9 cellular contexts compared by ENCODE assay signal in genomic region chr20:17972121-17972520, GRCh38. TPM values are rescaled to one million over a fixed set of nuclear protein-coding genes. Genes with fewer than 3 reads are reported as not detected.
DNase-seq lines count a peak whose midpoint lies in the region; ATAC-seq, FAIRE-seq and TF ChIP-seq lines count a peak whose summit lies in the region.
"Had no signal": no experiment of that assay in that cellular context is flagged by ENCODE, and none has a peak within 500 bp of the region (broad histone marks: within the 10 kb centered on the region; RNA-seq: fewer than 3 reads in every experiment).

No MANE protein-coding gene starts in this region.

- H3K27me3 Mint-ChIP-seq in activated naive CD4-positive, alpha-beta T cell treated with anti-CD3 and anti-CD28 coated beads, Interleukin-2, amount 10 ng/mL, durations not matched to agents 7 days and 5 days, result peaks cover 5% of the 10 kb centered on the region
- H3K27me3 Mint-ChIP-seq in activated CD8-positive, alpha-beta T cell treated with anti-CD3 and anti-CD28 coated beads for 36 hours, result no peaks in the 10 kb centered on the region

- peaks cover 19% of the 10 kb centered on the region for H3K36me3 ChIP-seq in iPS-18a (ENCODE audit: control insufficient read depth, low read depth, low read length)
- peaks cover 0 to 15% (median 12%) of the 10 kb centered on the region in 3 donors for H3K36me3 ChIP-seq in tibial artery

- peaks cover 7% of the 10 kb centered on the region for H3K4me1 ChIP-seq in iPS-18a (ENCODE audit: control insufficient read depth, low read depth, low read length)
- peaks cover 0 to 63% (median 26%) of the 10 kb centered on the region in 4 donors for H3K4me1 ChIP-seq in tibial artery

- H3K4me3 ChIP-seq in iPS-18a (ENCODE audit: low read length), result peak overlapping the region; percentile 97
- H3K4me3 ChIP-seq in tibial artery, result peak overlapping the region; percentile 67 to 89

- intact Hi-C loops in activated CD8-positive, alpha-beta T cell treated with anti-CD3 and anti-CD28 coated beads for 36 hours (cut with micrococcal nuclease), result no loop called here
- intact Hi-C loops in tibial artery (cut with DNase I; ENCODE audit: low total_unique reads), result no loop called here

- ATAC-seq in activated CD8-positive, alpha-beta T cell treated with anti-CD3 and anti-CD28 coated beads for 36 hours, result no peak

- H3K9ac ChIP-seq in iPS-18a (ENCODE audit: low read length), result peak overlapping the region; percentile 99

- no peak for TF ChIP-seq CTCF in activated CD8-positive, alpha-beta T cell treated with anti-CD3 and anti-CD28 coated beads for 36 hours (IDR thresholded peaks at IDR 0.05)
- TF ChIP-seq CTCF in tibial artery (IDR thresholded peaks at IDR 0.05), result no peak

- H3K27ac ChIP-seq in iPS-18a (ENCODE audit: low read length) (no peak overlapping the region), tibial artery (peak overlapping the region; percentile 88 to 93)

- TF ChIP-seq POLR2A in GM12891 (IDR thresholded peaks at IDR 0.05; ENCODE audit: low read depth, low read length), result no peak

- peak overlapping the region; percentile 75 for H3K27ac Mint-ChIP-seq in activated naive CD4-positive, alpha-beta T cell treated with anti-CD3 and anti-CD28 coated beads, Interleukin-2, amount 10 ng/mL, durations not matched to agents 7 days and 5 days
- no peak overlapping the region for H3K27ac Mint-ChIP-seq in activated CD8-positive, alpha-beta T cell treated with anti-CD3 and anti-CD28 coated beads for 36 hours

- H3K27me3 ChIP-seq in iPS-18a (ENCODE audit: control insufficient read depth, insufficient read depth, low read length) (no peaks in the 10 kb centered on the region), tibial artery (no peaks in the 10 kb centered on the region)

- POLR2A ChIA-PET in activated CD8-positive, alpha-beta T cell treated with anti-CD3 and anti-CD28 coated beads for 36 hours (lab: Charles Lee), result no interaction called here

- H3K4me3 Mint-ChIP-seq in activated naive CD4-positive, alpha-beta T cell treated with anti-CD3 and anti-CD28 coated beads, Interleukin-2, amount 10 ng/mL, durations not matched to agents 7 days and 5 days, result peak overlapping the region; percentile 100
- H3K4me3 Mint-ChIP-seq in activated CD8-positive, alpha-beta T cell treated with anti-CD3 and anti-CD28 coated beads for 36 hours, result peak overlapping the region; percentile 92

- no peaks in the 10 kb centered on the region for H3K9me3 Mint-ChIP-seq in activated naive CD4-positive, alpha-beta T cell treated with anti-CD3 and anti-CD28 coated beads, Interleukin-2, amount 10 ng/mL, durations not matched to agents 7 days and 5 days
- no peaks in the 10 kb centered on the region for H3K9me3 Mint-ChIP-seq in activated CD8-positive, alpha-beta T cell treated with anti-CD3 and anti-CD28 coated beads for 36 hours

- peaks cover 62% of the 10 kb centered on the region for H3K36me3 Mint-ChIP-seq in activated naive CD4-positive, alpha-beta T cell treated with anti-CD3 and anti-CD28 coated beads, Interleukin-2, amount 10 ng/mL, durations not matched to agents 7 days and 5 days
- H3K36me3 Mint-ChIP-seq in activated CD8-positive, alpha-beta T cell treated with anti-CD3 and anti-CD28 coated beads for 36 hours (ENCODE audit: low read depth), result peaks cover 65% of the 10 kb centered on the region

- no peak for DNase-seq in activated naive CD4-positive, alpha-beta T cell treated with anti-CD3 and anti-CD28 coated beads, Interleukin-2, amount 10 ng/mL, durations not matched to agents 7 days and 5 days
- no peak for DNase-seq in activated naive CD4-positive, alpha-beta T cell (lab: John Stamatoyannopoulos, UW)
- no peak for DNase-seq in activated CD8-positive, alpha-beta T cell treated with anti-CD3 and anti-CD28 coated beads for 36 hours
- DNase-seq in tibial artery (no peak), GM12891 (ENCODE audit: insufficient read length, low spot score) (no peak), A172 (ENCODE audit: low spot score) (no peak)
- DNase-seq in stimulated activated CD4-positive, alpha-beta T cell treated with anti-CD3 and anti-CD28 coated beads, Interleukin-4, amount 100 ng/mL, for 4 hours, result no peak
- DNase-seq: NCI-H1417 treated with DMSO at 0.1 percent for 48 hours had no signal

- FAIRE-seq in GM12891 (lab: Jason Lieb, UNC), result no peak

- H3K9me3 ChIP-seq in iPS-18a (ENCODE audit: control insufficient read depth, low read depth, low read length), result no peaks in the 10 kb centered on the region
- H3K9me3 ChIP-seq in tibial artery, result no peaks in the 10 kb centered on the region

- CTCF ChIA-PET in activated naive CD4-positive, alpha-beta T cell treated with anti-CD3 and anti-CD28 coated beads, Interleukin-2, amount 10 ng/mL, durations not matched to agents 7 days and 5 days (lab: Charles Lee), result interaction anchor here (2.9 kb wide), 1 partner anchor 13 kb away, joined by 8 read pairs; no protein-coding TSS in a partner anchor
- CTCF ChIA-PET in activated CD8-positive, alpha-beta T cell treated with anti-CD3 and anti-CD28 coated beads for 36 hours (lab: Charles Lee), result interaction anchor here (1.1 kb wide), 1 partner anchor 24 kb away, joined by 4 read pairs; no protein-coding TSS in a partner anchor

- H3K4me1 Mint-ChIP-seq in activated naive CD4-positive, alpha-beta T cell treated with anti-CD3 and anti-CD28 coated beads, Interleukin-2, amount 10 ng/mL, durations not matched to agents 7 days and 5 days, result peaks cover 54% of the 10 kb centered on the region
- peaks cover 27% of the 10 kb centered on the region for H3K4me1 Mint-ChIP-seq in activated CD8-positive, alpha-beta T cell treated with anti-CD3 and anti-CD28 coated beads for 36 hours (ENCODE audit: low read depth)

TF ChIP-seq in GM12891, 5 proteins besides CTCF, POLR2A, EP300 and RAD21:
- TF ChIP-seq PAX5 (IDR thresholded peaks at IDR 0.05; ENCODE audit: insufficient read depth, low read length, severe bottlenecking) (no peak), POU2F2 (IDR thresholded peaks at IDR 0.05; ENCODE audit: low read depth, low read length) (no peak), TAF1 (IDR thresholded peaks at IDR 0.05; ENCODE audit: low read depth, low read length) (no peak), SPI1 (IDR thresholded peaks at IDR 0.05; ENCODE audit: low read depth, low read length) (no peak), POLR2AphosphoS5 (IDR thresholded peaks at IDR 0.05; ENCODE audit: low read depth, low read length) (no peak)

RNA-seq across cellular contexts. Expression of gene MGME1, which starts 3.3 kb away (rescaled TPM):
- total RNA-seq in activated CD8-positive, alpha-beta T cell treated with anti-CD3 and anti-CD28 coated beads for 36 hours, result 10 to 100 TPM; 28.2 to 30.5 TPM
- 21.8 TPM for polyA plus RNA-seq in GM12891 (2012; ENCODE audit: low read depth, missing spikeins)
- total RNA-seq in A172 (2014; rRNA removed; shearing (Covaris generic)), result 17.4 and 19.3 TPM in 2 replicates

RNA-seq across cellular contexts. Expression of gene SNX5, which starts 3.5 kb away (rescaled TPM):
- 100 to 1,000 TPM; 222 to 249 TPM for total RNA-seq in activated CD8-positive, alpha-beta T cell treated with anti-CD3 and anti-CD28 coated beads for 36 hours
- 178 TPM for polyA plus RNA-seq in GM12891 (2012; ENCODE audit: low read depth, missing spikeins)
- total RNA-seq in A172 (2014; rRNA removed; shearing (Covaris generic)), result 110 and 134 TPM in 2 replicates
